Comparison of ENCODE assay signal across 8 cellular contexts in genomic region chr13:46389985-46390384, GRCh38. TPM values are rescaled to one million over a fixed set of nuclear protein-coding genes. Genes with fewer than 3 reads are reported as not detected.
DNase-seq lines count a peak whose midpoint lies in the region; FAIRE-seq and TF ChIP-seq lines count a peak whose summit lies in the region.

No MANE protein-coding gene starts in this region.

- H3K27ac Mint-ChIP-seq in H9: no peak overlapping the region

- H2AK5ac ChIP-seq in H9 (ENCODE audit: insufficient read length, low read length): no peak overlapping the region

- TF ChIP-seq CTCF in H9 (conservative IDR thresholded peaks at IDR 0.05): no peak

- no peaks in the 10 kb centered on the region for H3K9me3 ChIP-seq in H9 (ENCODE audit: control insufficient read depth, low read depth, low read length)
- no peaks in the 10 kb centered on the region for H3K9me3 ChIP-seq in GM23248 (ENCODE audit: low read depth)

- H3K4me2 ChIP-seq in H9 (ENCODE audit: insufficient read depth, insufficient read length, low read length) (no peak overlapping the region), GM23248 (ENCODE audit: unreplicated experiment) (no peak overlapping the region)

- H4K20me1 ChIP-seq in H9 (ENCODE audit: control insufficient read depth, insufficient read depth, insufficient read length) (no peaks in the 10 kb centered on the region), GM23248 (ENCODE audit: insufficient read depth) (no peaks in the 10 kb centered on the region)

- H3K9ac ChIP-seq in H9 (ENCODE audit: extremely low read depth, insufficient read length, low read length) (no peak overlapping the region), GM23248 (no peak overlapping the region)

- peak overlapping the region; percentile 55 for H2BK12ac ChIP-seq in H9 (ENCODE audit: insufficient read length, low read depth, low read length)

- peaks cover 18% of the 10 kb centered on the region for H3K23me2 ChIP-seq in H9 (ENCODE audit: insufficient read length, low read depth, low read length, poor library complexity, severe bottlenecking)

- H2BK120ac ChIP-seq in H9 (ENCODE audit: low read depth, low read length, poor library complexity, severe bottlenecking): no peak overlapping the region

- no peak overlapping the region for H3K14ac ChIP-seq in H9 (ENCODE audit: insufficient read depth, low read length)

- H2AFZ ChIP-seq in H9 (ENCODE audit: low read length) (peak overlapping the region; percentile 59), GM23248 (no peak overlapping the region)

- H3K79me1 ChIP-seq in H9 (ENCODE audit: insufficient read depth, low read depth, low read length, poor library complexity, severe bottlenecking): no peaks in the 10 kb centered on the region

- H3K79me2 ChIP-seq in H9 (ENCODE audit: insufficient read depth, low read length) (no peaks in the 10 kb centered on the region), GM23248 (ENCODE audit: insufficient read depth) (no peaks in the 10 kb centered on the region)

- H3K9me2 ChIP-seq in GM23248 (ENCODE audit: insufficient read depth): no peaks in the 10 kb centered on the region

- H2BK15ac ChIP-seq in H9 (ENCODE audit: low read depth, low read length): no peak overlapping the region

- no CpG with 5 or more reads among the region's 2 CpGs for WGBS in H9 (ENCODE audit: extremely low coverage, insufficient read length, low lambda C conversion rate)
- WGBS in GM23248 (ENCODE audit: low coverage in 1 of 2, low lambda C conversion rate in 2 of 2, missing lambda C conversion rate in 2 of 2), 2 experiments: 87 to 91% methylated on average over 2 of the region's 2 CpGs

- in situ Hi-C loops in GM23248 (cut with MboI): no loop called here

- H3K23ac ChIP-seq in H9 (ENCODE audit: insufficient read length, low read depth, low read length): no peak overlapping the region

- no peaks in the 10 kb centered on the region for H3K36me3 ChIP-seq in GM23248 (ENCODE audit: low read depth)

- peaks cover 57% of the 10 kb centered on the region for H3K27me3 Mint-ChIP-seq in H9 (ENCODE audit: low read depth)

- H4K5ac ChIP-seq in H9 (ENCODE audit: insufficient read length, low read depth, low read length): no peak overlapping the region

- no peak overlapping the region for H4K8ac ChIP-seq in H9 (replicated peaks; ENCODE audit: insufficient read length, low read depth, low read length)

- H3K4me1 ChIP-seq in H9 (ENCODE audit: insufficient read depth, low read length) (peaks cover 9% of the 10 kb centered on the region), GM23248 (ENCODE audit: insufficient read depth) (peaks cover 3% of the 10 kb centered on the region; the same call in 1 of the 2 replicates)

- H3K27me3 ChIP-seq in H9 (ENCODE audit: insufficient read depth, low read length): peaks cover 10% of the 10 kb centered on the region; the same call in 1 of the 2 replicates
- H3K27me3 ChIP-seq in GM23248 (replicated peaks; ENCODE audit: insufficient read depth): no peaks in the 10 kb centered on the region

- FAIRE-seq in GM18507 (lab: Jason Lieb, UNC): peak; percentile 92

- H3K4me3 ChIP-seq in GM23248: no peak overlapping the region

- no peak overlapping the region for H3T11ph ChIP-seq in H9 (ENCODE audit: low read length)

- H3K18ac ChIP-seq in H9 (ENCODE audit: insufficient read length, low read depth, low read length): no peak overlapping the region

- H3K36me3 Mint-ChIP-seq in H9 (ENCODE audit: insufficient read depth in 1 of 3, low read depth in 3 of 3): no peaks in the 10 kb centered on the region

- H3K56ac ChIP-seq in H9 (ENCODE audit: insufficient read length, low read depth, low read length): no peak overlapping the region

- no peak overlapping the region for H3K4me3 Mint-ChIP-seq in H9

- H4K91ac ChIP-seq in H9 (ENCODE audit: insufficient read length, low read depth, low read length): no peak overlapping the region

- H3F3A ChIP-seq in GM23248 (ENCODE audit: insufficient read depth): no peaks in the 10 kb centered on the region

- H3K27ac ChIP-seq in H9 (ENCODE audit: insufficient read length, low read depth, low read length) (no peak overlapping the region), cingulate gyrus (ENCODE audit: low read depth, low read length) (peak overlapping the region; percentile 87), GM23248 (no peak overlapping the region)

- no peak overlapping the region for H3K4ac ChIP-seq in H9 (ENCODE audit: low read depth, low read length)

- no peak overlapping the region for H2BK20ac ChIP-seq in H9 (ENCODE audit: low read depth, low read length, poor library complexity, severe bottlenecking)

- peaks cover 17 to 18% of the 10 kb centered on the region in 2 experiments for H3K4me1 Mint-ChIP-seq in H9

- no peak overlapping the region for H2BK5ac ChIP-seq in H9 (ENCODE audit: insufficient read length, low read length)

- DNase-seq in GM18507 (ENCODE audit: extremely low spot score, insufficient read length, low read depth): no peak
- DNase-seq in H9: no peak
- peak; percentile 93 for DNase-seq in NAMALWA (ENCODE audit: low spot score)
- peak; percentile 86 for DNase-seq in occipital lobe (lab: John Stamatoyannopoulos, UW)
- DNase-seq in mucosa of gallbladder (ENCODE audit: low spot score): no peak
- DNase-seq in AG20443 (ENCODE audit: low spot score): no peak
- DNase-seq in GM23248: no peak

- H3K9me3 Mint-ChIP-seq in H9: no peaks in the 10 kb centered on the region

RNA-seq across cellular contexts. Expression of gene RUBCNL, which starts 2.9 kb away (rescaled TPM):
- total RNA-seq in H9 (2021) (0.94 and 1.4 TPM in 2 replicates), occipital lobe (5.8 TPM), mucosa of gallbladder (4.3 TPM)
- total RNA-seq in GM23248 (2014; rRNA removed; shearing (Covaris generic)): 2.1 and 2.7 TPM in 2 replicates
- 1.1 and 1.3 TPM in 2 replicates for polyA plus RNA-seq in GM23248 (2016; fragmentation: Nextera tagmentation; extraction: Ambion mirVana)

Comparison
In these comparisons a context has a peak if more than half of its experiments do, and no peak if none do; other contexts are left out.
1. DNase-seq: peak in NAMALWA (single experiment) and occipital lobe (single experiment); none in GM18507 (single experiment), H9 (single experiment), mucosa of gallbladder (single experiment), AG20443 (single experiment) and GM23248 (single experiment).